In the genomic region with DNA sequence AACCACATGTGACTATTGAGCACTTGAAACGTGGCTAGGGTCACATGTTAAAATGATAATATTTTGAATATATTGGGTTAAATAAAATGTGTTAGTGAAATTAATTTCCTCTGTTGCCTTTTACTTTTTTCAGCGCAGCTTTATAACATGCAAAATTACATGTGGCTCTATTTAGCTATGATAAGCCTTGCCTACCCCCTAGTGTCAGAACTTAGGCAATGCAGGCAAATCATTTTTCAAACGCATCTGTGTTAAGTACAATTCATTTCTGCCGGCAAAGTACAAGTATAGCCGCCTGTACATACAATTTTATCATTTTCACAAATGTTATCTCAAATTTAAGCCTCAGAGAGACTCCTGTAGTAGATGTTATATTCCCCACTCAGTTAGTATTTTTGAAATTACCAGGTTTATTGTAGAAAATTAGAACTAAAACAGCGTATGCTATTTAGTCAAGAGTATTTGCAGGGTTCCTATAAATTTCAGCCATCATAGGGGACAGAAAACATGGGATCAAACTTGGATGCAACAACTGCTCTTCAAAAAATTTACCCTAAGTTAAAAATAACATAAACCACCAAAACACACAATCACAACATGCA, we compare ENCODE assay signal across 8 cellular contexts. TPM values are rescaled to one million over a fixed set of nuclear protein-coding genes. Genes with fewer than 3 reads are reported as not detected.
DNase-seq lines count a peak whose midpoint lies in the region; ATAC-seq and TF ChIP-seq lines count a peak whose summit lies in the region.

No MANE protein-coding gene starts in this region.

- intact Hi-C loops in MCF 10A (cut with micrococcal nuclease) = loop anchor here (2.0 to 10.0 kb wide), 4 partner anchors 311 to 1901 kb away; no protein-coding TSS in a partner anchor

- no peaks in the 10 kb centered on the region for H3K4me1 Mint-ChIP-seq in activated T-cell treated with anti-CD3 and anti-CD28 coated beads, Interleukin-2, amount 50 U/mL, for 72 hours (ENCODE audit: low read depth)
- H3K4me1 Mint-ChIP-seq in MCF 10A (ENCODE audit: insufficient read depth, unreplicated experiment) = no peaks in the 10 kb centered on the region

- H3K79me2 ChIP-seq in OCI-LY1 (ENCODE audit: insufficient read depth, low read length) = no peaks in the 10 kb centered on the region

- no peaks in the 10 kb centered on the region for H3K4me1 ChIP-seq in OCI-LY1 (ENCODE audit: insufficient read depth, low read length, severe bottlenecking)

- no peak overlapping the region for H3K4me3 Mint-ChIP-seq in activated T-cell treated with anti-CD3 and anti-CD28 coated beads, Interleukin-2, amount 50 U/mL, for 72 hours
- H3K4me3 Mint-ChIP-seq in MCF 10A (ENCODE audit: unreplicated experiment) = no peak overlapping the region

- peak; percentile 8 to 39 for DNase-seq in activated T-cell treated with anti-CD3 and anti-CD28 coated beads, Interleukin-2, amount 50 U/mL, for 72 hours
- DNase-seq in activated T-cell treated with anti-CD3 and anti-CD28 coated beads for 4 hours = no peak
- peak; percentile 50 for DNase-seq in HS-5 (ENCODE audit: low read depth)
- DNase-seq in MCF 10A (ENCODE audit: unreplicated experiment) = peak; percentile 74
- peak; percentile 9 for DNase-seq in kidney epithelial cell (ENCODE audit: low read depth)
- peak; percentile 94 for DNase-seq in superior temporal gyrus (ENCODE audit: extremely low spot score)

- CTCF ChIA-PET in MCF 10A (lab: Yijun Ruan, JAX) = interaction anchor here (0.7 to 7.9 kb wide), 17 partner anchors 9 to 1937 kb away, joined by 3 to 91 read pairs (median 4); no protein-coding TSS in a partner anchor

- no peak overlapping the region for H2AFZ ChIP-seq in OCI-LY1 (ENCODE audit: low read length)

- no TSS peak for BruUV-seq in MCF 10A (replicated peaks; lab: Mats Ljungman, UMichigan)

- no peaks in the 10 kb centered on the region for H3K9me3 Mint-ChIP-seq in activated T-cell treated with anti-CD3 and anti-CD28 coated beads, Interleukin-2, amount 50 U/mL, for 72 hours
- no peaks in the 10 kb centered on the region for H3K9me3 Mint-ChIP-seq in MCF 10A (ENCODE audit: unreplicated experiment)

- H3K9me2 ChIP-seq in OCI-LY1 (ENCODE audit: low read depth, low read length) = no peaks in the 10 kb centered on the region

- peak; percentile 85 for TF ChIP-seq CTCF in OCI-LY1 (IDR thresholded peaks at IDR 0.05; ENCODE audit: low read length)
- peak; percentile 77 for TF ChIP-seq CTCF in MCF 10A (IDR thresholded peaks at IDR 0.05; ENCODE audit: unreplicated experiment)
- TF ChIP-seq CTCF in kidney epithelial cell (IDR thresholded peaks at IDR 0.05; ENCODE audit: insufficient read depth, low read length, poor library complexity, severe bottlenecking) = peak; percentile 84

- no peak overlapping the region for H3K27ac ChIP-seq in OCI-LY1 (ENCODE audit: low read depth, low read length, poor library complexity, severe bottlenecking)

- H3K27ac Mint-ChIP-seq in activated T-cell treated with anti-CD3 and anti-CD28 coated beads, Interleukin-2, amount 50 U/mL, for 72 hours = no peak overlapping the region
- H3K27ac Mint-ChIP-seq in MCF 10A (ENCODE audit: low read depth, unreplicated experiment) = no peak overlapping the region

- no peaks in the 10 kb centered on the region for H3F3A ChIP-seq in OCI-LY1 (ENCODE audit: insufficient read depth, low read length)

- no peak overlapping the region for H3K4me2 ChIP-seq in OCI-LY1 (ENCODE audit: low read length)

- no peaks in the 10 kb centered on the region for H3K36me3 Mint-ChIP-seq in activated T-cell treated with anti-CD3 and anti-CD28 coated beads, Interleukin-2, amount 50 U/mL, for 72 hours (ENCODE audit: insufficient read depth in 2 of 2)
- no peaks in the 10 kb centered on the region for H3K36me3 Mint-ChIP-seq in MCF 10A (ENCODE audit: insufficient read depth, unreplicated experiment)

- H3K9ac ChIP-seq in OCI-LY1 (ENCODE audit: low read length) = no peak overlapping the region

- H3K36me3 ChIP-seq in OCI-LY1 (ENCODE audit: insufficient read depth, low read length) = no peaks in the 10 kb centered on the region
- H3K36me3 ChIP-seq in kidney epithelial cell (ENCODE audit: control insufficient read depth, insufficient read depth, low read length) = no peaks in the 10 kb centered on the region

- no peaks in the 10 kb centered on the region for H4K20me1 ChIP-seq in OCI-LY1 (ENCODE audit: insufficient read depth, low read length)

- POLR2A ChIA-PET in MCF 10A (lab: Yijun Ruan, JAX) = no interaction called here

- H3K27me3 Mint-ChIP-seq in activated T-cell treated with anti-CD3 and anti-CD28 coated beads, Interleukin-2, amount 50 U/mL, for 72 hours (ENCODE audit: low read depth) = peaks cover 38% of the 10 kb centered on the region
- peaks cover 76% of the 10 kb centered on the region for H3K27me3 Mint-ChIP-seq in MCF 10A (ENCODE audit: insufficient read depth, unreplicated experiment)

- H3K9me3 ChIP-seq in OCI-LY1 (ENCODE audit: low read length) = no peaks in the 10 kb centered on the region

- no peaks in the 10 kb centered on the region; the same call in 1 of the 2 replicates for H3K27me3 ChIP-seq in OCI-LY1 (ENCODE audit: insufficient read depth, low read length)
- peaks cover 3% of the 10 kb centered on the region for H3K27me3 ChIP-seq in kidney epithelial cell (ENCODE audit: control insufficient read depth, insufficient read depth, low read length)

- ATAC-seq in activated T-cell treated with anti-CD3 and anti-CD28 coated beads, Interleukin-2, amount 50 U/mL, for 72 hours (replicated peaks in 1 of 2) = peak; percentile 54 to 57
- ATAC-seq in GM21515 (IDR thresholded peaks at IDR 0.05; ENCODE audit: unreplicated experiment) = peak; percentile 81

- H3K4me3 ChIP-seq in OCI-LY1 (ENCODE audit: low read depth, low read length, poor library complexity, severe bottlenecking) = no peak overlapping the region
- no peak overlapping the region for H3K4me3 ChIP-seq in kidney epithelial cell (ENCODE audit: low read depth, low read length)

RNA-seq across cellular contexts. Expression of a gene that starts 56.1 kb away (rescaled TPM):
- total RNA-seq in activated T-cell treated with anti-CD3 and anti-CD28 coated beads, Interleukin-2, amount 50 U/mL, for 72 hours = not detected
- total RNA-seq in MCF 10A (2022) (not detected in 2 replicates), kidney epithelial cell (not detected in 2 replicates)
